Comparison of ENCODE assay signal across 1 cellular context in the genomic region with DNA sequence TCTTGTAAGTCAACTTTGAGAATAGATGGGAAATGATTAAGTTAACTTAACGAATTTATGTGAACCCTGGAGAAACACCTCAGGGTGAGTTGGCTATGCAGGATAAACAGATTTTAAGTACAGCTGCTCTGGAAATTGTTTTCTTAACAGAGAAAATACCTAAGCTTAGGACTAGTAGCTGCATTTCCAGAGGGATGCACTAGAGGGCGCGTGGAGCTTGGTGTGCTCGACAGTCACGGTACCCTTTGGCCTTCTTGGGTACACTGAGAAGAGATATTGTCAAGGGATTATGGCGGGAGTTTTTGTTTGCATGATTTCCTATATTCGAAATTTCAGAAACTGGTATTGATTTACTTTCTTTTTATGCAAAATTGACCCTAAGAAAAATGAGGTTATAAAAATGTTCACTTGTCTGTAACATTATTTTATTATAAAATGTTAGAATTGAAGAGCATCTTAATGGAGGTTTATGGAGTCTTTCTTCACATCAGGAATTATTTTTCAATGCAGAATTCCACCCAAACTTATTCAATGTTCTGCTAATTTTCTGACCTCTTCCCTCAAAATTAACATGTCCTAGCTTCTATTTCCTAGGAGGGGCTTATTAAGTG.
TF ChIP-seq lines count a peak whose summit lies in the region.

No MANE protein-coding gene starts in this region.

TF ChIP-seq in GM23338, 12 proteins besides CTCF, POLR2A, EP300 and RAD21 (continued from another document):
- TF ChIP-seq, protein P1, sequence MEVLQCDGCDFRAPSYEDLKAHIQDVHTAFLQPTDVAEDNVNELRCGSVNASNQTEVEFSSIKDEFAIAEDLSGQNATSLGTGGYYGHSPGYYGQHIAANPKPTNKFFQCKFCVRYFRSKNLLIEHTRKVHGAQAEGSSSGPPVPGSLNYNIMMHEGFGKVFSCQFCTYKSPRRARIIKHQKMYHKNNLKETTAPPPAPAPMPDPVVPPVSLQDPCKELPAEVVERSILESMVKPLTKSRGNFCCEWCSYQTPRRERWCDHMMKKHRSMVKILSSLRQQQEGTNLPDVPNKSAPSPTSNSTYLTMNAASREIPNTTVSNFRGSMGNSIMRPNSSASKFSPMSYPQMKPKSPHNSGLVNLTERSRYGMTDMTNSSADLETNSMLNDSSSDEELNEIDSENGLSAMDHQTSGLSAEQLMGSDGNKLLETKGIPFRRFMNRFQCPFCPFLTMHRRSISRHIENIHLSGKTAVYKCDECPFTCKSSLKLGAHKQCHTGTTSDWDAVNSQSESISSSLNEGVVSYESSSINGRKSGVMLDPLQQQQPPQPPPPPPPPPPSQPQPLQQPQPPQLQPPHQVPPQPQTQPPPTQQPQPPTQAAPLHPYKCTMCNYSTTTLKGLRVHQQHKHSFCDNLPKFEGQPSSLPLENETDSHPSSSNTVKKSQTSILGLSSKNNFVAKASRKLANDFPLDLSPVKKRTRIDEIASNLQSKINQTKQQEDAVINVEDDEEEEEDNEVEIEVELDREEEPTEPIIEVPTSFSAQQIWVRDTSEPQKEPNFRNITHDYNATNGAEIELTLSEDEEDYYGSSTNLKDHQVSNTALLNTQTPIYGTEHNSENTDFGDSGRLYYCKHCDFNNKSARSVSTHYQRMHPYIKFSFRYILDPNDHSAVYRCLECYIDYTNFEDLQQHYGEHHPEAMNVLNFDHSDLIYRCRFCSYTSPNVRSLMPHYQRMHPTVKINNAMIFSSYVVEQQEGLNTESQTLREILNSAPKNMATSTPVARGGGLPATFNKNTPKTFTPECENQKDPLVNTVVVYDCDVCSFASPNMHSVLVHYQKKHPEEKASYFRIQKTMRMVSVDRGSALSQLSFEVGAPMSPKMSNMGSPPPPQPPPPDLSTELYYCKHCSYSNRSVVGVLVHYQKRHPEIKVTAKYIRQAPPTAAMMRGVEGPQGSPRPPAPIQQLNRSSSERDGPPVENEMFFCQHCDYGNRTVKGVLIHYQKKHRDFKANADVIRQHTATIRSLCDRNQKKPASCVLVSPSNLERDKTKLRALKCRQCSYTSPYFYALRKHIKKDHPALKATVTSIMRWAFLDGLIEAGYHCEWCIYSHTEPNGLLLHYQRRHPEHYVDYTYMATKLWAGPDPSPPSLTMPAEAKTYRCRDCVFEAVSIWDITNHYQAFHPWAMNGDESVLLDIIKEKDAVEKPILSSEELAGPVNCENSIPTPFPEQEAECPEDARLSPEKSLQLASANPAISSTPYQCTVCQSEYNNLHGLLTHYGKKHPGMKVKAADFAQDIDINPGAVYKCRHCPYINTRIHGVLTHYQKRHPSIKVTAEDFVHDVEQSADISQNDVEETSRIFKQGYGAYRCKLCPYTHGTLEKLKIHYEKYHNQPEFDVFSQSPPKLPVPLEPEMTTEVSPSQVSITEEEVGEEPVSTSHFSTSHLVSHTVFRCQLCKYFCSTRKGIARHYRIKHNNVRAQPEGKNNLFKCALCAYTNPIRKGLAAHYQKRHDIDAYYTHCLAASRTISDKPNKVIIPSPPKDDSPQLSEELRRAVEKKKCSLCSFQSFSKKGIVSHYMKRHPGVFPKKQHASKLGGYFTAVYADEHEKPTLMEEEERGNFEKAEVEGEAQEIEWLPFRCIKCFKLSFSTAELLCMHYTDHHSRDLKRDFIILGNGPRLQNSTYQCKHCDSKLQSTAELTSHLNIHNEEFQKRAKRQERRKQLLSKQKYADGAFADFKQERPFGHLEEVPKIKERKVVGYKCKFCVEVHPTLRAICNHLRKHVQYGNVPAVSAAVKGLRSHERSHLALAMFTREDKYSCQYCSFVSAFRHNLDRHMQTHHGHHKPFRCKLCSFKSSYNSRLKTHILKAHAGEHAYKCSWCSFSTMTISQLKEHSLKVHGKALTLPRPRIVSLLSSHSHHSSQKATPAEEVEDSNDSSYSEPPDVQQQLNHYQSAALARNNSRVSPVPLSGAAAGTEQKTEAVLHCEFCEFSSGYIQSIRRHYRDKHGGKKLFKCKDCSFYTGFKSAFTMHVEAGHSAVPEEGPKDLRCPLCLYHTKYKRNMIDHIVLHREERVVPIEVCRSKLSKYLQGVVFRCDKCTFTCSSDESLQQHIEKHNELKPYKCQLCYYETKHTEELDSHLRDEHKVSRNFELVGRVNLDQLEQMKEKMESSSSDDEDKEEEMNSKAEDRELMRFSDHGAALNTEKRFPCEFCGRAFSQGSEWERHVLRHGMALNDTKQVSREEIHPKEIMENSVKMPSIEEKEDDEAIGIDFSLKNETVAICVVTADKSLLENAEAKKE (CRISPR knock-in tag; IDR thresholded peaks at IDR 0.05): no peak
- no peak for TF ChIP-seq ZNF331 (CRISPR knock-in tag; IDR thresholded peaks at IDR 0.05; ENCODE audit: low read depth)
TF ChIP-seq in GM23338: peak in this region for 0.
